In genomic region chr4:122476126-122476525, GRCh38 we compare ENCODE assay signal across 25 cellular contexts. TPM values are rescaled to one million over a fixed set of nuclear protein-coding genes. Genes with fewer than 3 reads are reported as not detected.
A peak's percentile ranks its signal among the peaks of the same experiment; 100 is the strongest.
DNase-seq lines count a peak whose midpoint lies in the region; ATAC-seq and TF ChIP-seq lines count a peak whose summit lies in the region.
"Had no signal": no experiment of that assay in that cellular context is flagged by ENCODE, and none has a peak within 500 bp of the region (broad histone marks: within the 10 kb centered on the region; RNA-seq: fewer than 3 reads in every experiment).

No MANE protein-coding gene starts in this region.

- intact Hi-C loops in CD8-positive, alpha-beta T cell (cut with DNase I, micrococcal nuclease) = no loop called here

- no peak overlapping the region for H3K9ac ChIP-seq in Karpas-422 (ENCODE audit: low read length)

- H3K4me2 ChIP-seq in Karpas-422 (ENCODE audit: low read depth, low read length, poor library complexity, severe bottlenecking) = no peak overlapping the region

- H3K27me3 ChIP-seq in Karpas-422 (ENCODE audit: low read length) = no peaks in the 10 kb centered on the region
- H3K27me3 ChIP-seq in CD8-positive, alpha-beta T cell (ENCODE audit: insufficient read depth, low read length) = no peaks in the 10 kb centered on the region
- H3K27me3 ChIP-seq: BE2C had no signal

- no peak for DNase-seq in activated naive CD4-positive, alpha-beta T cell (lab: John Stamatoyannopoulos, UW)
- peak; percentile 46 for DNase-seq in Karpas-422
- peak; percentile 40 for DNase-seq in glomerular visceral epithelial cell (ENCODE audit: extremely low spot score)
- DNase-seq in OCI-M1 (lab: John Stamatoyannopoulos, UW) = no peak
- no peak for DNase-seq in CD8-positive, alpha-beta T cell
- no peak for DNase-seq in natural killer cell treated with Interleukin-12 subunit alpha and Interleukin-12 subunit beta and Interleukin-15 and Interleukin-18, amount 100 ng/mL, for 72 hours (ENCODE audit: low spot score)
- DNase-seq: ACHN; BE2C; C1 segment of cervical spinal cord; Caco-2; CD4-positive, CD25-positive, alpha-beta regulatory T cell; DMS153; DND-41; EL; GOT3; H7; HFFc6; IMR-90; KBM-7 had no signal

- CTCF ChIA-PET in CD8-positive, alpha-beta T cell (lab: Charles Lee) = no interaction called here

- H3K4me3 Mint-ChIP-seq in activated naive CD4-positive, alpha-beta T cell treated with anti-CD3 and anti-CD28 coated beads, Interleukin-2, amount 50 U/mL, for 24 hours = peak overlapping the region; percentile 51
- no peak overlapping the region for H3K4me3 Mint-ChIP-seq in CD8-positive, alpha-beta T cell
- no peak overlapping the region for H3K4me3 Mint-ChIP-seq in natural killer cell treated with Interleukin-12 subunit alpha and Interleukin-12 subunit beta and Interleukin-15 and Interleukin-18, amount 100 ng/mL, for 72 hours
- H3K4me3 Mint-ChIP-seq: CD4-positive, CD25-positive, alpha-beta regulatory T cell; HFFc6 had no signal

- H3K4me3 ChIP-seq in Karpas-422 (ENCODE audit: low read length) = no peak overlapping the region
- H3K4me3 ChIP-seq in CD8-positive, alpha-beta T cell (ENCODE audit: low read depth, low read length) = no peak overlapping the region
- H3K4me3 ChIP-seq: GM12878 had no signal

- no peaks in the 10 kb centered on the region for H3K9me3 ChIP-seq in Karpas-422 (ENCODE audit: low read length)
- no peaks in the 10 kb centered on the region for H3K9me3 ChIP-seq in CD8-positive, alpha-beta T cell (ENCODE audit: low read length)
- H3K9me3 ChIP-seq: BE2C, Caco-2 had no signal

- H3K4me1 Mint-ChIP-seq in activated naive CD4-positive, alpha-beta T cell treated with anti-CD3 and anti-CD28 coated beads, Interleukin-2, amount 50 U/mL, for 24 hours = peaks cover 22% of the 10 kb centered on the region
- H3K4me1 Mint-ChIP-seq in CD8-positive, alpha-beta T cell (ENCODE audit: low read depth) = no peaks in the 10 kb centered on the region
- no peaks in the 10 kb centered on the region for H3K4me1 Mint-ChIP-seq in natural killer cell treated with Interleukin-12 subunit alpha and Interleukin-12 subunit beta and Interleukin-15 and Interleukin-18, amount 100 ng/mL, for 72 hours (ENCODE audit: low read depth in 2 of 2)

- H3K36me3 ChIP-seq in Karpas-422 (ENCODE audit: insufficient read depth, low read length) = no peaks in the 10 kb centered on the region
- H3K36me3 ChIP-seq in CD8-positive, alpha-beta T cell (ENCODE audit: insufficient read depth, low read length) = no peaks in the 10 kb centered on the region
- H3K36me3 ChIP-seq: BE2C had no signal

- peak overlapping the region; percentile 80 for H3K27ac Mint-ChIP-seq in activated naive CD4-positive, alpha-beta T cell treated with anti-CD3 and anti-CD28 coated beads, Interleukin-2, amount 50 U/mL, for 24 hours
- H3K27ac Mint-ChIP-seq in CD8-positive, alpha-beta T cell = no peak overlapping the region
- no peak overlapping the region for H3K27ac Mint-ChIP-seq in natural killer cell treated with Interleukin-12 subunit alpha and Interleukin-12 subunit beta and Interleukin-15 and Interleukin-18, amount 100 ng/mL, for 72 hours
- H3K27ac Mint-ChIP-seq: CD4-positive, CD25-positive, alpha-beta regulatory T cell; HFFc6 had no signal

- H4K20me1 ChIP-seq in Karpas-422 (ENCODE audit: insufficient read depth, low read depth, low read length) = no peaks in the 10 kb centered on the region

- H3K9me3 Mint-ChIP-seq in activated naive CD4-positive, alpha-beta T cell treated with anti-CD3 and anti-CD28 coated beads, Interleukin-2, amount 50 U/mL, for 24 hours = no peaks in the 10 kb centered on the region
- no peaks in the 10 kb centered on the region for H3K9me3 Mint-ChIP-seq in CD8-positive, alpha-beta T cell
- peaks cover 7% of the 10 kb centered on the region for H3K9me3 Mint-ChIP-seq in natural killer cell treated with Interleukin-12 subunit alpha and Interleukin-12 subunit beta and Interleukin-15 and Interleukin-18, amount 100 ng/mL, for 72 hours
- H3K9me3 Mint-ChIP-seq: HFFc6 had no signal

- H3K36me3 Mint-ChIP-seq in activated naive CD4-positive, alpha-beta T cell treated with anti-CD3 and anti-CD28 coated beads, Interleukin-2, amount 50 U/mL, for 24 hours = no peaks in the 10 kb centered on the region
- H3K36me3 Mint-ChIP-seq in CD8-positive, alpha-beta T cell = no peaks in the 10 kb centered on the region
- H3K36me3 Mint-ChIP-seq in natural killer cell treated with Interleukin-12 subunit alpha and Interleukin-12 subunit beta and Interleukin-15 and Interleukin-18, amount 100 ng/mL, for 72 hours = no peaks in the 10 kb centered on the region
- H3K36me3 Mint-ChIP-seq: CD4-positive, CD25-positive, alpha-beta regulatory T cell had no signal

- no peak overlapping the region for H2AFZ ChIP-seq in Karpas-422 (ENCODE audit: low read length)

- no peak for TF ChIP-seq CTCF in CD8-positive, alpha-beta T cell (IDR thresholded peaks at IDR 0.05)

- no peaks in the 10 kb centered on the region for H3K27me3 Mint-ChIP-seq in activated naive CD4-positive, alpha-beta T cell treated with anti-CD3 and anti-CD28 coated beads, Interleukin-2, amount 50 U/mL, for 24 hours
- no peaks in the 10 kb centered on the region for H3K27me3 Mint-ChIP-seq in CD8-positive, alpha-beta T cell (ENCODE audit: low read depth)
- H3K27me3 Mint-ChIP-seq in natural killer cell treated with Interleukin-12 subunit alpha and Interleukin-12 subunit beta and Interleukin-15 and Interleukin-18, amount 100 ng/mL, for 72 hours = peaks cover 0 to 2% of the 10 kb centered on the region in 2 donors

- no peak for ATAC-seq in CD8-positive, alpha-beta T cell
- ATAC-seq in natural killer cell treated with Interleukin-12 subunit alpha and Interleukin-12 subunit beta and Interleukin-15 and Interleukin-18, amount 100 ng/mL, for 72 hours = no peak
- ATAC-seq: GM12878, HCT116 had no signal

- no peaks in the 10 kb centered on the region for H3K9me2 ChIP-seq in Karpas-422 (replicated peaks; ENCODE audit: insufficient read depth, low read length)

- H3K27ac ChIP-seq in Karpas-422 (ENCODE audit: low read length) = no peak overlapping the region
- no peak overlapping the region for H3K27ac ChIP-seq in CD8-positive, alpha-beta T cell (ENCODE audit: low read depth, low read length)
- H3K27ac ChIP-seq: HL-60 had no signal

- POLR2A ChIA-PET in CD8-positive, alpha-beta T cell (lab: Charles Lee) = no interaction called here

- H3K4me1 ChIP-seq in Karpas-422 (ENCODE audit: low read length) = peaks cover 30% of the 10 kb centered on the region
- H3K4me1 ChIP-seq in CD8-positive, alpha-beta T cell (ENCODE audit: insufficient read depth, low read length) = no peaks in the 10 kb centered on the region
- H3K4me1 ChIP-seq: BE2C had no signal

- H3K79me2 ChIP-seq in Karpas-422 (ENCODE audit: low read length) = no peaks in the 10 kb centered on the region

RNA-seq across cellular contexts. Expression of gene IL2, which starts 19.6 kb away (rescaled TPM):
- not detected in 2 replicates for total RNA-seq in Karpas-422 (2014; rRNA removed; shearing (Covaris generic); ENCODE audit: low replicate concordance)
- total RNA-seq in CD8-positive, alpha-beta T cell = 1 to 10 TPM; 1.0 to 1.1 TPM
- 1 to 10 TPM in 1 of 2 donors, not detected in 1; 1.1 TPM for total RNA-seq in natural killer cell treated with Interleukin-12 subunit alpha and Interleukin-12 subunit beta and Interleukin-15 and Interleukin-18, amount 100 ng/mL, for 72 hours
- total RNA-seq: Caco-2, G401, H7, HFFc6, HT1080, IMR-90 had no signal

Comparison
In these comparisons a context has a peak if more than half of its experiments do, and no peak if none do; other contexts are left out.
1. DNase-seq: peak in Karpas-422 (single experiment) and glomerular visceral epithelial cell (single experiment); none in activated naive CD4-positive, alpha-beta T cell (0 of 4), OCI-M1 (single experiment), CD8-positive, alpha-beta T cell (0 of 7) and natural killer cell treated with Interleukin-12 subunit alpha and Interleukin-12 subunit beta and Interleukin-15 and Interleukin-18, amount 100 ng/mL, for 72 hours (single experiment).